ENCODE assay signal across 19 cellular contexts in the genomic region with DNA sequence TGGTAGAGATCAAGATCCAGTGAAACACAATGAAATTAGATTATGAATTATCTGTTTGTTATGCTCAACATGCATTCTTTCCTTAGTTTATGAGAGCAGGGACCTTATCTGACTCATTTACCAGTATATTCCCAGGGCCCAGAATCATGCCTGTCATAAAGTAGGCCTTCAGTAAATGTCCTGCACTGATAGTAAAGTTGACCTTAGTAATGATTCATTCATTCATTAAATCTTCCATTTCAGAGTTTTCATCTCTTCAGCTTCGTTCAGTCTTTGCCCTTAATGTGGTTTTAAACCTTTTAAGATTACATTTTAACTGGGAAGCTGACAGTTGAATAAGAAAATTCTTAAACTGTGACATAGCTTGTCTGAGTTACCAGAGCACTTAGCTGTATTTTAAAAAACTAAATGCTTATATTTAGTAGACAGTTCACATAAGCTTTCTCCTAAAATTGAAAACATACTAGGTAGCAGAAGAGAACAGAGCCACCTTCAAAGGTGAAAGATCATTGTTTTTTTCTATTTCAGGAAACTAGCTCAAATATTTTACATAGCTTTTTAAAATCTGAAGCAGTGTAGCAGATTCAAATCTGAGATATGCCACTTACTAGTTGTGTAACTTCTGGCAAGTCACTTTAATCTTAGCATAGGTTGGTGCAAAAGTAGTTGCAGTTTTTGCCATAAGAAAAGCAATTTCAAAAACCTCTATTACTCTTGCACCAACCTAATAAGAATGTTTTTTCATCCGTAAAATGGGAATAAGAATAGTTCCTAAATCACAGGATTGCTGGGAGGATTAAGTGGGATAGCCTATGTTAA. TPM values are rescaled to one million over a fixed set of nuclear protein-coding genes. Genes with fewer than 3 reads are reported as not detected.
DNase-seq lines count a peak whose midpoint lies in the region; ATAC-seq, FAIRE-seq and TF ChIP-seq lines count a peak whose summit lies in the region.
"Had no signal": no experiment of that assay in that cellular context is flagged by ENCODE, and none has a peak within 500 bp of the region (broad histone marks: within the 10 kb centered on the region; RNA-seq: fewer than 3 reads in every experiment).

No MANE protein-coding gene starts in this region.

- no peak overlapping the region for H2BK5ac ChIP-seq in H9 (ENCODE audit: insufficient read length, low read length)

- H4K8ac ChIP-seq in H9 (replicated peaks; ENCODE audit: insufficient read length, low read depth, low read length) = no peak overlapping the region

- H3K9me1 ChIP-seq in endothelial cell of umbilical vein (replicated peaks; ENCODE audit: control insufficient read depth, extremely low read depth, insufficient read depth, low read length) = no peaks in the 10 kb centered on the region

- H2BK20ac ChIP-seq in H9 (ENCODE audit: low read depth, low read length, poor library complexity, severe bottlenecking) = no peak overlapping the region

- H2BK120ac ChIP-seq in H9 (ENCODE audit: low read depth, low read length, poor library complexity, severe bottlenecking) = no peak overlapping the region

- H3K79me1 ChIP-seq in H9 (ENCODE audit: insufficient read depth, low read depth, low read length, poor library complexity, severe bottlenecking) = no peaks in the 10 kb centered on the region

- H3K9me3 ChIP-seq in endothelial cell of umbilical vein (replicated peaks; ENCODE audit: control insufficient read depth, insufficient read depth, low read length) = no peaks in the 10 kb centered on the region
- H3K9me3 ChIP-seq in H9 (ENCODE audit: control insufficient read depth, low read depth, low read length) = no peaks in the 10 kb centered on the region
- H3K9me3 ChIP-seq: esophagus squamous epithelium, Peyer's patch, tibial artery had no signal

- FAIRE-seq in endothelial cell of umbilical vein (lab: Jason Lieb, UNC) = no peak

- TF ChIP-seq CTCF in endothelial cell of umbilical vein (IDR thresholded peaks at IDR 0.05; ENCODE audit: extremely low read depth in 1 of 2, insufficient read depth in 1 of 2, low read depth in 1 of 2, low read length in 2 of 2) (no peak), H9 (conservative IDR thresholded peaks at IDR 0.05) (no peak)

- no peak overlapping the region for H3K56ac ChIP-seq in H9 (ENCODE audit: insufficient read length, low read depth, low read length)

- no peak overlapping the region for H3K4me3 Mint-ChIP-seq in H9
- H3K4me3 Mint-ChIP-seq in activated CD4-positive, alpha-beta T cell treated with anti-CD3 and anti-CD28 coated beads, Interleukin-2, amount 10 ng/mL, durations not matched to agents 24 days and 14 days = no peak overlapping the region
- H3K4me3 Mint-ChIP-seq: CD8-positive, alpha-beta T cell; T-helper 1 cell treated with Interleukin-12 subunit alpha and Interleukin-12 subunit beta and Interleukin-4 antibody, amounts not matched to agents 30 μg/mL and 1 μg/mL, for 36 hours had no signal

- H3K36me3 ChIP-seq in endothelial cell of umbilical vein (ENCODE audit: control insufficient read depth in 2 of 2, extremely low read depth in 1 of 2, insufficient read depth in 2 of 2, low read length in 2 of 2) = peaks cover 0 to 4% of the 10 kb centered on the region in 2 experiments

- H3K4ac ChIP-seq in H9 (ENCODE audit: low read depth, low read length) = no peak overlapping the region

- H3K4me1 ChIP-seq in endothelial cell of umbilical vein (ENCODE audit: control insufficient read depth, extremely low read depth, insufficient read depth, low read length) (no peaks in the 10 kb centered on the region), H9 (ENCODE audit: insufficient read depth, low read length) (no peaks in the 10 kb centered on the region)
- H3K4me1 ChIP-seq: Peyer's patch, tibial artery had no signal

- H3K4me1 Mint-ChIP-seq in H9 = no peaks in the 10 kb centered on the region
- peaks cover 9% of the 10 kb centered on the region for H3K4me1 Mint-ChIP-seq in activated CD4-positive, alpha-beta T cell treated with anti-CD3 and anti-CD28 coated beads, Interleukin-2, amount 10 ng/mL, durations not matched to agents 24 days and 14 days

- no TSS peak for BruUV-seq in endothelial cell of umbilical vein (replicated peaks; lab: Mats Ljungman, UMichigan)

- H3K27ac ChIP-seq in endothelial cell of umbilical vein (ENCODE audit: insufficient read depth, low read depth, low read length) (no peak overlapping the region), H9 (ENCODE audit: insufficient read length, low read depth, low read length) (no peak overlapping the region)
- H3K27ac ChIP-seq: esophagus squamous epithelium, tibial artery had no signal

- no peak overlapping the region for H4K5ac ChIP-seq in H9 (ENCODE audit: insufficient read length, low read depth, low read length)

- H3K18ac ChIP-seq in H9 (ENCODE audit: insufficient read length, low read depth, low read length) = no peak overlapping the region

- H2BK12ac ChIP-seq in H9 (ENCODE audit: insufficient read length, low read depth, low read length) = no peak overlapping the region

- no peak for TF ChIP-seq POLR2A in endothelial cell of umbilical vein (IDR thresholded peaks at IDR 0.05; ENCODE audit: low read depth, low read length)

- H3K9ac ChIP-seq in endothelial cell of umbilical vein (replicated peaks; ENCODE audit: extremely low read depth, insufficient read depth, low read length) = no peak overlapping the region
- H3K9ac ChIP-seq in H9 (ENCODE audit: extremely low read depth, insufficient read length, low read length) = no peak overlapping the region

- intact Hi-C loops in endothelial cell of umbilical vein (cut with micrococcal nuclease) = no loop called here
- intact Hi-C loops in activated CD4-positive, alpha-beta T cell treated with anti-CD3 and anti-CD28 coated beads, Interleukin-2, amount 10 ng/mL, durations not matched to agents 24 days and 14 days (cut with micrococcal nuclease) = no loop called here

- H3K23me2 ChIP-seq in H9 (ENCODE audit: insufficient read length, low read depth, low read length, poor library complexity, severe bottlenecking) = no peaks in the 10 kb centered on the region

- WGBS in H9 (ENCODE audit: extremely low coverage, insufficient read length, low lambda C conversion rate) = no CpG with 5 or more reads among the region's 2 CpGs

- no peak overlapping the region for H2AK5ac ChIP-seq in H9 (ENCODE audit: insufficient read length, low read length)

- H3T11ph ChIP-seq in H9 (ENCODE audit: low read length) = no peak overlapping the region

- H4K20me1 ChIP-seq in endothelial cell of umbilical vein (replicated peaks; ENCODE audit: control insufficient read depth, extremely low read depth, insufficient read depth, low read length) = no peaks in the 10 kb centered on the region
- H4K20me1 ChIP-seq in H9 (ENCODE audit: control insufficient read depth, insufficient read depth, insufficient read length) = no peaks in the 10 kb centered on the region

- H3K23ac ChIP-seq in H9 (ENCODE audit: insufficient read length, low read depth, low read length) = no peak overlapping the region

- H2AFZ ChIP-seq in endothelial cell of umbilical vein (ENCODE audit: low read depth, low read length) (no peak overlapping the region), H9 (ENCODE audit: low read length) (no peak overlapping the region)

- dilution Hi-C loops in endothelial cell of umbilical vein (cut with MboI; ENCODE audit: extremely low pct_ligation_motif_present, low sequenced_read_pairs) = no loop called here

- H3K27ac Mint-ChIP-seq in H9 = no peak overlapping the region
- H3K27ac Mint-ChIP-seq in activated CD4-positive, alpha-beta T cell treated with anti-CD3 and anti-CD28 coated beads, Interleukin-2, amount 10 ng/mL, durations not matched to agents 24 days and 14 days = no peak overlapping the region
- H3K27ac Mint-ChIP-seq: CD8-positive, alpha-beta T cell; T-helper 1 cell treated with Interleukin-12 subunit alpha and Interleukin-12 subunit beta and Interleukin-4 antibody, amounts not matched to agents 30 μg/mL and 1 μg/mL, for 36 hours had no signal

- CTCF ChIA-PET in endothelial cell of umbilical vein (lab: Charles Lee) = interaction anchor here (1.0 to 1.9 kb wide), 3 partner anchors 11 to 463 kb away, joined by 4 to 6 read pairs (median 6); no protein-coding TSS in a partner anchor

- H3K4me3 ChIP-seq in endothelial cell of umbilical vein (replicated peaks in 1 of 3; ENCODE audit: insufficient read depth in 1 of 3, low read depth in 1 of 3, low read length in 3 of 3) = no peak overlapping the region
- H3K4me3 ChIP-seq: esophagus squamous epithelium, Peyer's patch, tibial artery had no signal

- no peaks in the 10 kb centered on the region for H3K27me3 Mint-ChIP-seq in H9 (ENCODE audit: low read depth)
- no peaks in the 10 kb centered on the region for H3K27me3 Mint-ChIP-seq in activated CD4-positive, alpha-beta T cell treated with anti-CD3 and anti-CD28 coated beads, Interleukin-2, amount 10 ng/mL, durations not matched to agents 24 days and 14 days

- no peaks in the 10 kb centered on the region for H3K27me3 ChIP-seq in endothelial cell of umbilical vein (ENCODE audit: control insufficient read depth in 2 of 2, insufficient read depth in 2 of 2, low read length in 2 of 2)
- H3K27me3 ChIP-seq in H9 (ENCODE audit: insufficient read depth, low read length) = no peaks in the 10 kb centered on the region
- H3K27me3 ChIP-seq: esophagus squamous epithelium, Peyer's patch, tibial artery had no signal

- no peak overlapping the region for H4K91ac ChIP-seq in H9 (ENCODE audit: insufficient read length, low read depth, low read length)

- no peaks in the 10 kb centered on the region for H3K9me3 Mint-ChIP-seq in H9
- H3K9me3 Mint-ChIP-seq in activated CD4-positive, alpha-beta T cell treated with anti-CD3 and anti-CD28 coated beads, Interleukin-2, amount 10 ng/mL, durations not matched to agents 24 days and 14 days = no peaks in the 10 kb centered on the region
- H3K9me3 Mint-ChIP-seq: CD8-positive, alpha-beta T cell; T-helper 1 cell treated with Interleukin-12 subunit alpha and Interleukin-12 subunit beta and Interleukin-4 antibody, amounts not matched to agents 30 μg/mL and 1 μg/mL, for 36 hours had no signal

- H3K36me3 Mint-ChIP-seq in H9 (ENCODE audit: insufficient read depth in 1 of 3, low read depth in 3 of 3) = peaks cover 5 to 58% (median 44%) of the 10 kb centered on the region in 3 experiments; a peak in 6 of 7 replicates
- peaks cover 31% of the 10 kb centered on the region for H3K36me3 Mint-ChIP-seq in activated CD4-positive, alpha-beta T cell treated with anti-CD3 and anti-CD28 coated beads, Interleukin-2, amount 10 ng/mL, durations not matched to agents 24 days and 14 days (ENCODE audit: low read depth)

- DNase-seq in AG20443 (ENCODE audit: low spot score) = peak; percentile 21
- peak; percentile 42 for DNase-seq in HT-29 (ENCODE audit: low spot score)
- DNase-seq in endothelial cell of umbilical vein (ENCODE audit: low read depth, low spot score) = peak; percentile 13
- peak; percentile 43 for DNase-seq in non-pigmented ciliary epithelial cell (ENCODE audit: low read depth)
- no peak for DNase-seq in H9
- no peak for DNase-seq in activated CD4-positive, alpha-beta T cell treated with anti-CD3 and anti-CD28 coated beads, Interleukin-2, amount 10 ng/mL, durations not matched to agents 24 days and 14 days
- no peak for DNase-seq in stimulated activated CD4-positive, alpha-beta T cell treated with anti-CD3 and anti-CD28 coated beads, Interleukin-15, amount 100 ng/mL, for 24 hours
- DNase-seq: activated CD4-positive, alpha-beta T cell treated with anti-CD3 and anti-CD28 coated beads for 4 hours; activated T-cell treated with anti-CD3 and anti-CD28 coated beads, Interleukin-2, amount 50 U/mL, for 1 hour; CD8-positive, alpha-beta T cell; cortex of kidney; esophagus squamous epithelium; NCI-H1694 treated with DMSO at 0.1 percent for 48 hours; NCI-H524 treated with DMSO at 0.1 percent for 48 hours; Peyer's patch; posterior cingulate gyrus; tibial artery had no signal

- no peak overlapping the region for H3K4me2 ChIP-seq in endothelial cell of umbilical vein (ENCODE audit: insufficient read depth, low read length)
- no peak overlapping the region for H3K4me2 ChIP-seq in H9 (ENCODE audit: insufficient read depth, insufficient read length, low read length)

- POLR2A ChIA-PET in endothelial cell of umbilical vein (lab: Charles Lee) = no interaction called here

- H3K79me2 ChIP-seq in endothelial cell of umbilical vein (ENCODE audit: control insufficient read depth, insufficient read depth, low read length) (no peaks in the 10 kb centered on the region), H9 (ENCODE audit: insufficient read depth, low read length) (no peaks in the 10 kb centered on the region)

- H2BK15ac ChIP-seq in H9 (ENCODE audit: low read depth, low read length) = no peak overlapping the region

- ATAC-seq in HG02938 (IDR thresholded peaks at IDR 0.05; ENCODE audit: unreplicated experiment) = no peak
- ATAC-seq: CD8-positive, alpha-beta T cell had no signal

- no peak overlapping the region for H3K14ac ChIP-seq in H9 (ENCODE audit: insufficient read depth, low read length)

RNA-seq across cellular contexts. Expression of a gene that starts 14.1 kb away (rescaled TPM):
- total RNA-seq in HT-29 (2014; rRNA removed; shearing (Covaris generic)) = 39.5 and 48.0 TPM in 2 replicates
- total RNA-seq in endothelial cell of umbilical vein = 38.5 and 41.6 TPM in 2 replicates
- polyA plus RNA-seq in endothelial cell of umbilical vein = 54.8 and 60.0 TPM in 2 replicates
- 40.8 and 45.5 TPM in 2 replicates for polyA plus RNA-seq in endothelial cell of umbilical vein (2011; cell fraction: cytosol; rRNA removed)
- polyA plus RNA-seq in endothelial cell of umbilical vein (2011; cell fraction: nucleus; rRNA removed) = 49.1 and 49.3 TPM in 2 replicates
- polyA plus RNA-seq in endothelial cell of umbilical vein (2012) = 49.3 and 63.4 TPM in 2 replicates
- polyA minus RNA-seq in endothelial cell of umbilical vein = 60.0 and 62.5 TPM in 2 replicates
- 13.2 TPM for polyA minus RNA-seq in endothelial cell of umbilical vein (2011; cell fraction: cytosol; rRNA and poly(A)+ RNA removed)
- polyA minus RNA-seq in endothelial cell of umbilical vein (2011; cell fraction: nucleus; rRNA and poly(A)+ RNA removed) = 13.3 and 35.1 TPM in 2 replicates
- total RNA-seq in H9 (2021) = 39.5 and 41.2 TPM in 2 replicates
- total RNA-seq in activated CD4-positive, alpha-beta T cell treated with anti-CD3 and anti-CD28 coated beads, Interleukin-2, amount 10 ng/mL, durations not matched to agents 24 days and 14 days = 59.4 and 60.2 TPM in 2 replicates

RNA-seq across cellular contexts. Expression of a gene that starts 41.4 kb away (rescaled TPM):
- total RNA-seq in HT-29 (2014; rRNA removed; shearing (Covaris generic)) = 11.6 and 14.0 TPM in 2 replicates
- 13.4 and 14.4 TPM in 2 replicates for total RNA-seq in endothelial cell of umbilical vein
- 2.0 and 2.9 TPM in 2 replicates for polyA plus RNA-seq in endothelial cell of umbilical vein
- polyA plus RNA-seq in endothelial cell of umbilical vein (2011; cell fraction: cytosol; rRNA removed) = 6.0 and 6.3 TPM in 2 replicates
- 4.4 and 7.7 TPM in 2 replicates for polyA plus RNA-seq in endothelial cell of umbilical vein (2011; cell fraction: nucleus; rRNA removed)
- polyA plus RNA-seq in endothelial cell of umbilical vein (2012) = 7.1 and 12.4 TPM in 2 replicates
- 5.9 and 7.0 TPM in 2 replicates for polyA minus RNA-seq in endothelial cell of umbilical vein
- 9.6 TPM for polyA minus RNA-seq in endothelial cell of umbilical vein (2011; cell fraction: cytosol; rRNA and poly(A)+ RNA removed)
- 3.3 and 5.6 TPM in 2 replicates for polyA minus RNA-seq in endothelial cell of umbilical vein (2011; cell fraction: nucleus; rRNA and poly(A)+ RNA removed)
- total RNA-seq in H9 (2021) = 32.2 and 33.3 TPM in 2 replicates
- 41.0 and 42.2 TPM in 2 replicates for total RNA-seq in activated CD4-positive, alpha-beta T cell treated with anti-CD3 and anti-CD28 coated beads, Interleukin-2, amount 10 ng/mL, durations not matched to agents 24 days and 14 days

RNA-seq across cellular contexts. Expression of a gene that starts 41.5 kb away (rescaled TPM):
- total RNA-seq in HT-29 (2014; rRNA removed; shearing (Covaris generic)) = 15.5 and 17.8 TPM in 2 replicates
- 11.0 and 12.0 TPM in 2 replicates for total RNA-seq in endothelial cell of umbilical vein
- 3.2 and 4.1 TPM in 2 replicates for polyA plus RNA-seq in endothelial cell of umbilical vein
- polyA plus RNA-seq in endothelial cell of umbilical vein (2011; cell fraction: cytosol; rRNA removed) = 7.2 and 7.4 TPM in 2 replicates
- polyA plus RNA-seq in endothelial cell of umbilical vein (2011; cell fraction: nucleus; rRNA removed) = 6.7 and 7.0 TPM in 2 replicates
- polyA plus RNA-seq in endothelial cell of umbilical vein (2012) = 10.6 and 16.9 TPM in 2 replicates
- polyA minus RNA-seq in endothelial cell of umbilical vein = 3.8 and 5.4 TPM in 2 replicates
- polyA minus RNA-seq in endothelial cell of umbilical vein (2011; cell fraction: cytosol; rRNA and poly(A)+ RNA removed) = 8.2 TPM
- polyA minus RNA-seq in endothelial cell of umbilical vein (2011; cell fraction: nucleus; rRNA and poly(A)+ RNA removed) = 2.2 and 3.0 TPM in 2 replicates
- total RNA-seq in H9 (2021) = 34.4 and 37.8 TPM in 2 replicates
- 33.6 and 35.5 TPM in 2 replicates for total RNA-seq in activated CD4-positive, alpha-beta T cell treated with anti-CD3 and anti-CD28 coated beads, Interleukin-2, amount 10 ng/mL, durations not matched to agents 24 days and 14 days

Comparison
In these comparisons a context has a peak if more than half of its experiments do, and no peak if none do; other contexts are left out.
1. DNase-seq: peak in AG20443 (single experiment), HT-29 (single experiment), endothelial cell of umbilical vein (single experiment) and non-pigmented ciliary epithelial cell (single experiment); none in H9 (single experiment), activated CD4-positive, alpha-beta T cell treated with anti-CD3 and anti-CD28 coated beads, Interleukin-2, amount 10 ng/mL, durations not matched to agents 24 days and 14 days (single experiment) and stimulated activated CD4-positive, alpha-beta T cell treated with anti-CD3 and anti-CD28 coated beads, Interleukin-15, amount 100 ng/mL, for 24 hours (single experiment).